9 cellular contexts compared by ENCODE assay signal in genomic region chr6:73452107-73452461, GRCh38. TPM values are rescaled to one million over a fixed set of nuclear protein-coding genes. Genes with fewer than 3 reads are reported as not detected.
A peak's percentile ranks its signal among the peaks of the same experiment; 100 is the strongest.
DNase-seq lines count a peak whose midpoint lies in the region; ATAC-seq and TF ChIP-seq lines count a peak whose summit lies in the region.
"Had no signal": no experiment of that assay in that cellular context is flagged by ENCODE, and none has a peak within 500 bp of the region (broad histone marks: within the 10 kb centered on the region; RNA-seq: fewer than 3 reads in every experiment).

CGAS (minus strand) TSS chr6:73452297; CDS start chr6:73452181, 116 bp downstream.

- POLR2A ChIA-PET in SK-N-SH (lab: Yijun Ruan, JAX): interaction anchor here (2.2 kb wide), 1 partner anchor 9 kb away, joined by 6 read pairs; the partner anchor contains the start of gene MTO1
- POLR2A ChIA-PET in RWPE1 (lab: Yijun Ruan, JAX; ENCODE audit: low non-redundant PET): interaction anchor here (2.0 kb wide), 1 partner anchor 9 kb away, joined by 12 read pairs; the partner anchor contains the start of gene MTO1

- no peak for TF ChIP-seq CTCF in SK-N-SH (IDR thresholded peaks at IDR 0.05)
- TF ChIP-seq CTCF in RWPE1 (conservative IDR thresholded peaks at IDR 0.05; ENCODE audit: low read depth): no peak

- no peaks in the 10 kb centered on the region for H3K79me2 ChIP-seq in SK-N-SH (ENCODE audit: insufficient read depth)

- no peaks in the 10 kb centered on the region for H3F3A ChIP-seq in SK-N-SH (replicated peaks; ENCODE audit: insufficient read depth)

- H3K9me3 ChIP-seq in SK-N-SH: no peaks in the 10 kb centered on the region

- H2AFZ ChIP-seq in SK-N-SH (ENCODE audit: low read depth): peak within 1 kb of the TSS; percentile 68; the same call in 1 of the 2 replicates

- H3K27ac ChIP-seq in SK-N-SH (ENCODE audit: low read depth in 2 of 2, low read length in 1 of 2): no peak within 1 kb of the TSS
- H3K27ac ChIP-seq in RWPE1: peak within 1 kb of the TSS; percentile 96

- H3K4me3 ChIP-seq in SK-N-SH (ENCODE audit: low read depth in 2 of 2, low read length in 1 of 2): peak within 1 kb of the TSS in 1 of 2 experiments; percentile 13; a peak in 1 of 4 replicates

- TF ChIP-seq RAD21 in SK-N-SH (IDR thresholded peaks at IDR 0.05; ENCODE audit: low read length): no peak

- H3K36me3 ChIP-seq in SK-N-SH (replicated peaks in 1 of 2; ENCODE audit: control insufficient read depth in 1 of 2, insufficient read depth in 2 of 2, low read length in 1 of 2): no peaks in the 10 kb centered on the region

- DNase-seq in SK-N-SH (no peak), RWPE1 (ENCODE audit: low spot score) (peak; percentile 57), Right ventricle myocardium inferior (ENCODE audit: missing footprints) (peak; percentile 92), posterior cingulate gyrus (peak in 7 of 10 donors; percentile 6 to 88 (median 43)), ureter (ENCODE audit: low spot score) (peak; percentile 75)
- peak; percentile 75 for DNase-seq in activated naive CD4-positive, alpha-beta T cell treated with anti-CD3 and anti-CD28 coated beads, Interleukin-2, amount 50 U/mL, for 16 hours
- DNase-seq: DND-41 had no signal

- no peak for TF ChIP-seq EP300 in SK-N-SH (IDR thresholded peaks at IDR 0.05; ENCODE audit: borderline replicate concordance in 1 of 2, low read depth in 1 of 2, low read length in 1 of 2)

- H3K4me1 ChIP-seq in SK-N-SH (ENCODE audit: control insufficient read depth in 1 of 2, insufficient read depth in 2 of 2, low read depth in 1 of 2, low read length in 1 of 2): peaks cover 0 to 2% of the 10 kb centered on the region in 2 experiments; a peak in 1 of 4 replicates

- intact Hi-C loops in Right ventricle myocardium inferior (cut with DNase I) (no loop called here), posterior cingulate gyrus (cut with DNase I) (no loop called here)

- WGBS in SK-N-SH (ENCODE audit: low lambda C conversion rate): 50% methylated on average over 2 of the region's 23 CpGs

- H4K20me1 ChIP-seq in SK-N-SH (ENCODE audit: insufficient read depth): no peaks in the 10 kb centered on the region

- no peaks in the 10 kb centered on the region for H3K9me2 ChIP-seq in SK-N-SH

- no peak for ATAC-seq in SK-N-SH treated with all-trans-retinoic acid at 6 μM for 48 hours
- ATAC-seq in HG03064 (IDR thresholded peaks at IDR 0.05; ENCODE audit: low read depth, unreplicated experiment): peak; percentile 68
- peak; percentile 94 for ATAC-seq in Right ventricle myocardium inferior

- peaks cover 18% of the 10 kb centered on the region for H3K27me3 ChIP-seq in SK-N-SH (ENCODE audit: insufficient read depth)

- peak within 1 kb of the TSS; percentile 59 for H3K4me2 ChIP-seq in SK-N-SH

- H3K9ac ChIP-seq in SK-N-SH: no peak within 1 kb of the TSS

- CTCF ChIA-PET in SK-N-SH (lab: Yijun Ruan, JAX): interaction anchor here (0.9 kb wide), 1 partner anchor 9 kb away, joined by 4 read pairs; the partner anchor contains the start of gene MTO1
- CTCF ChIA-PET in RWPE1 (lab: Yijun Ruan, JAX): interaction anchor here (0.6 kb wide), 1 partner anchor 128 kb away, joined by 5 read pairs; no protein-coding TSS in a partner anchor

TF ChIP-seq in SK-N-SH, 30 proteins besides CTCF, POLR2A, EP300 and RAD21 (continues in another document):
- TF ChIP-seq RFX5 (IDR thresholded peaks at IDR 0.05; ENCODE audit: low read length): no peak
- TF ChIP-seq FOSL2 (IDR thresholded peaks at IDR 0.05; ENCODE audit: borderline replicate concordance, low read depth): no peak
- no peak for TF ChIP-seq MXI1 (IDR thresholded peaks at IDR 0.05; ENCODE audit: low read depth, low read length)
- no peak for TF ChIP-seq FOXJ3 (CRISPR knock-in tag; IDR thresholded peaks at IDR 0.05)
- TF ChIP-seq CHD2 (IDR thresholded peaks at IDR 0.05; ENCODE audit: low read length, partially characterized antibody): no peak
- TF ChIP-seq EZH2phosphoT487 (IDR thresholded peaks at IDR 0.05; ENCODE audit: borderline replicate concordance, low read depth): no peak
- no peak for TF ChIP-seq USF2 (IDR thresholded peaks at IDR 0.05; ENCODE audit: borderline replicate concordance, low read depth, low read length)
- no peak for TF ChIP-seq YY1 (IDR thresholded peaks at IDR 0.05; ENCODE audit: low read depth)
- TF ChIP-seq NRF1 (IDR thresholded peaks at IDR 0.05; ENCODE audit: low read depth, low read length): no peak

TF ChIP-seq in SK-N-SH treated with all-trans-retinoic acid at 6 μM for 48 hours, 23 proteins besides CTCF, POLR2A, EP300 and RAD21:
- no peak for TF ChIP-seq PATZ1 (CRISPR knock-in tag; IDR thresholded peaks at IDR 0.05; ENCODE audit: borderline replicate concordance)
- no peak for TF ChIP-seq ZC3H10 (CRISPR knock-in tag; IDR thresholded peaks at IDR 0.05)
- TF ChIP-seq ZFP3 (CRISPR knock-in tag; IDR thresholded peaks at IDR 0.05): no peak
- no peak for TF ChIP-seq POU6F1 (CRISPR knock-in tag; IDR thresholded peaks at IDR 0.05; ENCODE audit: borderline replicate concordance, low read depth)
- no peak for TF ChIP-seq GLIS3 (CRISPR knock-in tag; IDR thresholded peaks at IDR 0.05)
- no peak for TF ChIP-seq TSHZ2 (CRISPR knock-in tag; IDR thresholded peaks at IDR 0.05)
- no peak for TF ChIP-seq ISL1 (CRISPR knock-in tag; IDR thresholded peaks at IDR 0.05)
- no peak for TF ChIP-seq OSR1 (CRISPR knock-in tag; IDR thresholded peaks at IDR 0.05)
- TF ChIP-seq SNAI2 (CRISPR knock-in tag; IDR thresholded peaks at IDR 0.05): no peak
- TF ChIP-seq ARNTL (CRISPR knock-in tag; IDR thresholded peaks at IDR 0.05; ENCODE audit: borderline replicate concordance, low read depth): no peak
- TF ChIP-seq BACH2 (CRISPR knock-in tag; IDR thresholded peaks at IDR 0.05; ENCODE audit: borderline replicate concordance): no peak
- no peak for TF ChIP-seq ESRRG (CRISPR knock-in tag; IDR thresholded peaks at IDR 0.05)
- no peak for TF ChIP-seq TCF4 (CRISPR knock-in tag; IDR thresholded peaks at IDR 0.05; ENCODE audit: borderline replicate concordance)
- no peak for TF ChIP-seq RARB (CRISPR knock-in tag; IDR thresholded peaks at IDR 0.05)

RNA-seq across cellular contexts. Expression of gene CGAS, which starts in this region (rescaled TPM):
- 0.02 TPM in 1 of 2 replicates, not detected in the other for polyA plus RNA-seq in SK-N-SH (2012; rRNA removed)
- not detected in 2 replicates for polyA plus RNA-seq in SK-N-SH (2012; cell fraction: cytosol; rRNA removed)
- 0.02 TPM in 1 of 2 replicates, not detected in the other for polyA plus RNA-seq in SK-N-SH (2012; cell fraction: nucleus; rRNA removed)
- total RNA-seq in Right ventricle myocardium inferior (0.92 TPM), ureter (5.2 TPM)

Comparison
In these comparisons a context has a peak if more than half of its experiments do, and no peak if none do; other contexts are left out.
1. Peak in DNase-seq and ATAC-seq in Right ventricle myocardium inferior; RNA of the gene not detected or under 1 TPM.